9 cellular contexts compared by ENCODE assay signal in genomic region chr15:69666921-69667811, GRCh38.
DNase-seq lines count a peak whose midpoint lies in the region; ATAC-seq, FAIRE-seq and TF ChIP-seq lines count a peak whose summit lies in the region.
"Had no signal": no experiment of that assay in that cellular context is flagged by ENCODE, and none has a peak within 500 bp of the region (broad histone marks: within the 10 kb centered on the region; RNA-seq: fewer than 3 reads in every experiment).

No MANE protein-coding gene starts in this region.

- POLR2A ChIA-PET in HEK293 (lab: Yijun Ruan, JAX) = no interaction called here

- H3K27ac Mint-ChIP-seq in memory B cell (peak overlapping the region; percentile 70), T-helper 17 cell (no peak overlapping the region)

- ATAC-seq in memory B cell (ENCODE audit: low read depth) (peak; percentile 63), T-helper 17 cell (no peak)
- ATAC-seq: body of pancreas had no signal

- CTCF ChIA-PET in HEK293 (lab: Yijun Ruan, JAX) = no interaction called here

- H3K9ac ChIP-seq in OCI-LY1 (ENCODE audit: low read length) = no peak overlapping the region

- H3K36me3 Mint-ChIP-seq in memory B cell = no peaks in the 10 kb centered on the region
- H3K36me3 Mint-ChIP-seq in T-helper 17 cell (ENCODE audit: low read depth) = no peaks in the 10 kb centered on the region

- no peaks in the 10 kb centered on the region for H3K27me3 ChIP-seq in OCI-LY1 (ENCODE audit: insufficient read depth, low read length)
- H3K27me3 ChIP-seq: body of pancreas had no signal

- H3K27ac ChIP-seq in HEK293 (ENCODE audit: extremely low read depth, low read depth, low read length) (no peak overlapping the region), OCI-LY1 (ENCODE audit: low read depth, low read length, poor library complexity, severe bottlenecking) (no peak overlapping the region)

- DNase-seq in GM12892 (ENCODE audit: insufficient read length) (peak; percentile 71), memory B cell (ENCODE audit: low spot score in 2 of 2) (peak; percentile 24 to 35), KG1 (lab: John Stamatoyannopoulos, UW) (no peak), activated gamma-delta T cell (lab: John Stamatoyannopoulos, UW) (no peak), T-helper 17 cell (no peak)
- DNase-seq in stimulated activated naive CD4-positive, alpha-beta T cell (lab: John Stamatoyannopoulos, UW) = no peak

- TF ChIP-seq POLR2A in GM12892 (IDR thresholded peaks at IDR 0.05; ENCODE audit: low read depth, low read length) = no peak

- no peaks in the 10 kb centered on the region for H3K36me3 ChIP-seq in HEK293 (ENCODE audit: control insufficient read depth in 2 of 2, insufficient read depth in 1 of 2, low read length in 2 of 2)
- no peaks in the 10 kb centered on the region for H3K36me3 ChIP-seq in OCI-LY1 (ENCODE audit: insufficient read depth, low read length)

- FAIRE-seq in GM12892 (lab: Jason Lieb, UNC) = peak; percentile 82

- peak overlapping the region; percentile 82 for H3K4me3 Mint-ChIP-seq in memory B cell
- H3K4me3 Mint-ChIP-seq in T-helper 17 cell = no peak overlapping the region

- H3K4me1 Mint-ChIP-seq in memory B cell (peaks cover 45% of the 10 kb centered on the region), T-helper 17 cell (peaks cover 33% of the 10 kb centered on the region)

- no peaks in the 10 kb centered on the region for H3F3A ChIP-seq in OCI-LY1 (ENCODE audit: insufficient read depth, low read length)

- no peaks in the 10 kb centered on the region for H3K79me2 ChIP-seq in OCI-LY1 (ENCODE audit: insufficient read depth, low read length)

- H3K4me1 ChIP-seq in HEK293 (ENCODE audit: control insufficient read depth, insufficient read depth, low read length) = no peaks in the 10 kb centered on the region
- peaks cover 37% of the 10 kb centered on the region for H3K4me1 ChIP-seq in OCI-LY1 (ENCODE audit: insufficient read depth, low read length, severe bottlenecking)
- H3K4me1 ChIP-seq: body of pancreas had no signal

- H4K20me1 ChIP-seq in OCI-LY1 (ENCODE audit: insufficient read depth, low read length) = no peaks in the 10 kb centered on the region

- H3K4me3 ChIP-seq in HEK293 (ENCODE audit: low read depth, low read length) (no peak overlapping the region), OCI-LY1 (ENCODE audit: low read depth, low read length, poor library complexity, severe bottlenecking) (no peak overlapping the region)
- H3K4me3 ChIP-seq: body of pancreas had no signal

- TF ChIP-seq CTCF in HEK293 (tag by site-specific recombination; IDR thresholded peaks at IDR 0.05) (no peak), OCI-LY1 (IDR thresholded peaks at IDR 0.05; ENCODE audit: low read length) (no peak)

- H3K4me2 ChIP-seq in OCI-LY1 (ENCODE audit: low read length) = peak overlapping the region; percentile 11; the same call in 1 of the 2 replicates

- H3K27me3 Mint-ChIP-seq in memory B cell (no peaks in the 10 kb centered on the region), T-helper 17 cell (no peaks in the 10 kb centered on the region)

- no peak overlapping the region for H2AFZ ChIP-seq in OCI-LY1 (ENCODE audit: low read length)

- no peaks in the 10 kb centered on the region for H3K9me2 ChIP-seq in OCI-LY1 (ENCODE audit: low read depth, low read length)

- H3K9me3 ChIP-seq in HEK293 (ENCODE audit: control insufficient read depth, insufficient read depth, low read depth, low read length) (no peaks in the 10 kb centered on the region), OCI-LY1 (ENCODE audit: low read length) (no peaks in the 10 kb centered on the region), T-helper 17 cell (ENCODE audit: control insufficient read depth, low read length, poor library complexity, severe bottlenecking) (no peaks in the 10 kb centered on the region)
- H3K9me3 ChIP-seq: body of pancreas had no signal

- no peaks in the 10 kb centered on the region for H3K9me3 Mint-ChIP-seq in memory B cell

TF ChIP-seq in HEK293, 187 proteins besides CTCF, POLR2A, EP300 and RAD21:
- TF ChIP-seq ZNF211 (tag by site-specific recombination; IDR thresholded peaks at IDR 0.05; ENCODE audit: low read depth) (no peak), ZNF768 (tag by site-specific recombination; IDR thresholded peaks at IDR 0.05) (peak; percentile 88)

Comparison
In these comparisons a context has a peak if more than half of its experiments do, and no peak if none do; other contexts are left out.
1. DNase-seq: peak in GM12892 (single experiment) and memory B cell (2 of 2); none in KG1 (single experiment), activated gamma-delta T cell (single experiment), T-helper 17 cell (0 of 3) and stimulated activated naive CD4-positive, alpha-beta T cell (0 of 6).